ENCODE assay signal across 8 cellular contexts in genomic region chr14:64303471-64303917, GRCh38. TPM values are rescaled to one million over a fixed set of nuclear protein-coding genes. Genes with fewer than 3 reads are reported as not detected.
DNase-seq lines count a peak whose midpoint lies in the region; ATAC-seq and TF ChIP-seq lines count a peak whose summit lies in the region.

No MANE protein-coding gene starts in this region.

- H3K9ac ChIP-seq in Loucy (ENCODE audit: low read depth, low read length, poor library complexity, severe bottlenecking) (no peak overlapping the region), endodermal cell (ENCODE audit: extremely low read depth, low read length, poor library complexity, severe bottlenecking) (no peak overlapping the region)

- H3F3A ChIP-seq in Loucy (ENCODE audit: low read depth) = no peaks in the 10 kb centered on the region

- H3K4me1 Mint-ChIP-seq in endodermal cell (peaks cover 3% of the 10 kb centered on the region), mesothelial cell of epicardium (no peaks in the 10 kb centered on the region)
- no peaks in the 10 kb centered on the region for H3K4me1 Mint-ChIP-seq in activated naive CD8-positive, alpha-beta T cell treated with anti-CD3 and anti-CD28 coated beads, Interleukin-2, amount 50 U/mL, for 24 hours

- H3K36me3 Mint-ChIP-seq in endodermal cell (ENCODE audit: low read depth) (no peaks in the 10 kb centered on the region), mesothelial cell of epicardium (no peaks in the 10 kb centered on the region)
- H3K36me3 Mint-ChIP-seq in activated naive CD8-positive, alpha-beta T cell treated with anti-CD3 and anti-CD28 coated beads, Interleukin-2, amount 50 U/mL, for 24 hours (ENCODE audit: low read depth) = no peaks in the 10 kb centered on the region

- H3K27ac Mint-ChIP-seq in endodermal cell = no peak overlapping the region
- no peak overlapping the region for H3K27ac Mint-ChIP-seq in mesothelial cell of epicardium
- H3K27ac Mint-ChIP-seq in activated naive CD8-positive, alpha-beta T cell treated with anti-CD3 and anti-CD28 coated beads, Interleukin-2, amount 50 U/mL, for 24 hours = no peak overlapping the region

- H4K20me1 ChIP-seq in Loucy (ENCODE audit: insufficient read depth, low read length, poor library complexity, severe bottlenecking) = no peaks in the 10 kb centered on the region

- H3K9me3 Mint-ChIP-seq in endodermal cell = no peaks in the 10 kb centered on the region
- no peaks in the 10 kb centered on the region for H3K9me3 Mint-ChIP-seq in mesothelial cell of epicardium
- H3K9me3 Mint-ChIP-seq in activated naive CD8-positive, alpha-beta T cell treated with anti-CD3 and anti-CD28 coated beads, Interleukin-2, amount 50 U/mL, for 24 hours = no peaks in the 10 kb centered on the region

- H3K79me2 ChIP-seq in Loucy (ENCODE audit: insufficient read depth, low read length) = no peaks in the 10 kb centered on the region

- TF ChIP-seq CTCF in Loucy (conservative IDR thresholded peaks at IDR 0.05; ENCODE audit: low read length) (peak; percentile 90), endodermal cell (conservative IDR thresholded peaks at IDR 0.05) (peak; percentile 88), mesothelial cell of epicardium (IDR thresholded peaks at IDR 0.05; ENCODE audit: unreplicated experiment) (peak; percentile 83)

- DNase-seq in activated CD4-positive, CD25-positive, alpha-beta regulatory T cell treated with anti-CD3 and anti-CD28 coated beads, Interleukin-2, amount 50 U/mL, for 72 hours = no peak
- DNase-seq in RPMI7951 (ENCODE audit: low read depth) = peak; percentile 60
- DNase-seq in endodermal cell = peak; percentile 57
- DNase-seq in mesothelial cell of epicardium (ENCODE audit: low spot score in 2 of 2, unreplicated experiment in 2 of 2) = no peak
- no peak for DNase-seq in activated naive CD8-positive, alpha-beta T cell treated with anti-CD3 and anti-CD28 coated beads, Interleukin-2, amount 50 U/mL, for 24 hours

- H3K9me3 ChIP-seq in Loucy (ENCODE audit: insufficient read depth, low read depth, low read length) (no peaks in the 10 kb centered on the region), endodermal cell (ENCODE audit: control insufficient read depth, low read length) (no peaks in the 10 kb centered on the region)

- H3K27me3 Mint-ChIP-seq in endodermal cell (ENCODE audit: insufficient read depth) (no peaks in the 10 kb centered on the region), mesothelial cell of epicardium (ENCODE audit: low read depth) (peaks cover 3% of the 10 kb centered on the region)
- peaks cover 4% of the 10 kb centered on the region for H3K27me3 Mint-ChIP-seq in activated naive CD8-positive, alpha-beta T cell treated with anti-CD3 and anti-CD28 coated beads, Interleukin-2, amount 50 U/mL, for 24 hours

- H3K4me3 ChIP-seq in Loucy (ENCODE audit: low read length, poor library complexity, severe bottlenecking) (no peak overlapping the region), endodermal cell (ENCODE audit: low read length) (no peak overlapping the region)

- ATAC-seq in activated CD4-positive, CD25-positive, alpha-beta regulatory T cell treated with anti-CD3 and anti-CD28 coated beads, Interleukin-2, amount 50 U/mL, for 24 hours = peak; percentile 48 to 63
- ATAC-seq in GM21447 (IDR thresholded peaks at IDR 0.05; ENCODE audit: unreplicated experiment) = no peak
- ATAC-seq in activated naive CD8-positive, alpha-beta T cell treated with anti-CD3 and anti-CD28 coated beads, Interleukin-2, amount 50 U/mL, for 24 hours = no peak

- 15 to 16% methylated on average over 2 to 3 of the region's 4 CpGs for WGBS in endodermal cell (ENCODE audit: insufficient coverage in 1 of 2, insufficient read length in 1 of 2), 2 experiments

- H3K9me2 ChIP-seq in Loucy (replicated peaks; ENCODE audit: low read depth, low read length) = no peaks in the 10 kb centered on the region

- H3K4me1 ChIP-seq in Loucy (ENCODE audit: insufficient read depth, low read length, poor library complexity, severe bottlenecking) = no peaks in the 10 kb centered on the region
- no peaks in the 10 kb centered on the region for H3K4me1 ChIP-seq in endodermal cell (ENCODE audit: control insufficient read depth, insufficient read depth, low read length)

- no peak overlapping the region for H3K4me3 Mint-ChIP-seq in endodermal cell
- H3K4me3 Mint-ChIP-seq in mesothelial cell of epicardium = no peak overlapping the region
- H3K4me3 Mint-ChIP-seq in activated naive CD8-positive, alpha-beta T cell treated with anti-CD3 and anti-CD28 coated beads, Interleukin-2, amount 50 U/mL, for 24 hours = no peak overlapping the region

- H3K27me3 ChIP-seq in Loucy (ENCODE audit: insufficient read depth, low read length, poor library complexity, severe bottlenecking) = no peaks in the 10 kb centered on the region
- H3K27me3 ChIP-seq in endodermal cell (ENCODE audit: control insufficient read depth, insufficient read depth, low read length, poor library complexity, severe bottlenecking) = no peaks in the 10 kb centered on the region

- H3K27ac ChIP-seq in endodermal cell (ENCODE audit: low read depth, low read length) = no peak overlapping the region

- H3K36me3 ChIP-seq in Loucy (ENCODE audit: insufficient read depth, low read length) (no peaks in the 10 kb centered on the region), endodermal cell (ENCODE audit: control insufficient read depth, insufficient read depth, low read length) (no peaks in the 10 kb centered on the region)

- H3K4me2 ChIP-seq in Loucy (ENCODE audit: low read depth, low read length, poor library complexity, severe bottlenecking) = no peak overlapping the region

- no peak overlapping the region for H2AFZ ChIP-seq in Loucy (ENCODE audit: low read length)

RNA-seq across cellular contexts. Expression of gene ESR2, which starts 9.3 kb away (rescaled TPM):
- 0.10 and 0.12 TPM in 2 replicates for total RNA-seq in RPMI7951 (2014; rRNA removed; shearing (Covaris generic))
- total RNA-seq in endodermal cell (under 1 TPM; 0.57 to 0.66 TPM), mesothelial cell of epicardium (0.31 to 0.44 TPM (median 0.43 TPM) in 3 replicates)
- polyA plus RNA-seq in endodermal cell (2013, experiment 1 of 2) = 0.11 TPM
- polyA plus RNA-seq in endodermal cell (2013, experiment 2 of 2) = 0.21 TPM

Comparison
In these comparisons a context has a peak if more than half of its experiments do, and no peak if none do; other contexts are left out.
1. ATAC-seq: peak in activated CD4-positive, CD25-positive, alpha-beta regulatory T cell treated with anti-CD3 and anti-CD28 coated beads, Interleukin-2, amount 50 U/mL, for 24 hours (2 of 2); none in GM21447 (single experiment) and activated naive CD8-positive, alpha-beta T cell treated with anti-CD3 and anti-CD28 coated beads, Interleukin-2, amount 50 U/mL, for 24 hours (single experiment).
2. DNase-seq: peak in RPMI7951 (single experiment) and endodermal cell (single experiment); none in activated CD4-positive, CD25-positive, alpha-beta regulatory T cell treated with anti-CD3 and anti-CD28 coated beads, Interleukin-2, amount 50 U/mL, for 72 hours (single experiment), mesothelial cell of epicardium (0 of 2) and activated naive CD8-positive, alpha-beta T cell treated with anti-CD3 and anti-CD28 coated beads, Interleukin-2, amount 50 U/mL, for 24 hours (single experiment).
3. Peak in every context shown above with its lines, with median percentiles within 50 percentile points of each other: CTCF ChIP-seq.